In the genomic region with DNA sequence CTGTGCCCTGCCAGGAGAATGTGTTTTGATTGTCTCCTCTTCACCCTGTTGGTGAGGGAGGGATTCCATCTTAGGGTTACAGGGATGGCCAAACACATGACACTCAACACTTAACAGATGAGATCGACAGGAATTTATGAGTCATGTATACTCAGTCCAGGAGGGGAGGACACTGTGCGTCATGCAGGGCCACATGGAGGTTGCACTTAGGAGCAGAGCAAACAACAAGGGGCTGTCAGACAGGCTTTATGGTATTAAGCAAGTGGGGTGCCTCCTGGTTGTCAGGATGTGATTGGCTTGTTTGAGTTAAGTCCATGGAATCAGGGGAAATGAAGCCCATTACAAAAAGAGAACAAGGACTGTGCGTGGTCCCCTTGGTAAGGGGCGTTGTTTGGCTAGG, we compare ENCODE assay signal across 1 cellular context.
TF ChIP-seq lines count a peak whose summit lies in the region.

No MANE protein-coding gene starts in this region.

TF ChIP-seq in K562, 482 proteins besides CTCF, POLR2A, EP300 and RAD21 (continued from another document):
- TF ChIP-seq, protein P1, sequence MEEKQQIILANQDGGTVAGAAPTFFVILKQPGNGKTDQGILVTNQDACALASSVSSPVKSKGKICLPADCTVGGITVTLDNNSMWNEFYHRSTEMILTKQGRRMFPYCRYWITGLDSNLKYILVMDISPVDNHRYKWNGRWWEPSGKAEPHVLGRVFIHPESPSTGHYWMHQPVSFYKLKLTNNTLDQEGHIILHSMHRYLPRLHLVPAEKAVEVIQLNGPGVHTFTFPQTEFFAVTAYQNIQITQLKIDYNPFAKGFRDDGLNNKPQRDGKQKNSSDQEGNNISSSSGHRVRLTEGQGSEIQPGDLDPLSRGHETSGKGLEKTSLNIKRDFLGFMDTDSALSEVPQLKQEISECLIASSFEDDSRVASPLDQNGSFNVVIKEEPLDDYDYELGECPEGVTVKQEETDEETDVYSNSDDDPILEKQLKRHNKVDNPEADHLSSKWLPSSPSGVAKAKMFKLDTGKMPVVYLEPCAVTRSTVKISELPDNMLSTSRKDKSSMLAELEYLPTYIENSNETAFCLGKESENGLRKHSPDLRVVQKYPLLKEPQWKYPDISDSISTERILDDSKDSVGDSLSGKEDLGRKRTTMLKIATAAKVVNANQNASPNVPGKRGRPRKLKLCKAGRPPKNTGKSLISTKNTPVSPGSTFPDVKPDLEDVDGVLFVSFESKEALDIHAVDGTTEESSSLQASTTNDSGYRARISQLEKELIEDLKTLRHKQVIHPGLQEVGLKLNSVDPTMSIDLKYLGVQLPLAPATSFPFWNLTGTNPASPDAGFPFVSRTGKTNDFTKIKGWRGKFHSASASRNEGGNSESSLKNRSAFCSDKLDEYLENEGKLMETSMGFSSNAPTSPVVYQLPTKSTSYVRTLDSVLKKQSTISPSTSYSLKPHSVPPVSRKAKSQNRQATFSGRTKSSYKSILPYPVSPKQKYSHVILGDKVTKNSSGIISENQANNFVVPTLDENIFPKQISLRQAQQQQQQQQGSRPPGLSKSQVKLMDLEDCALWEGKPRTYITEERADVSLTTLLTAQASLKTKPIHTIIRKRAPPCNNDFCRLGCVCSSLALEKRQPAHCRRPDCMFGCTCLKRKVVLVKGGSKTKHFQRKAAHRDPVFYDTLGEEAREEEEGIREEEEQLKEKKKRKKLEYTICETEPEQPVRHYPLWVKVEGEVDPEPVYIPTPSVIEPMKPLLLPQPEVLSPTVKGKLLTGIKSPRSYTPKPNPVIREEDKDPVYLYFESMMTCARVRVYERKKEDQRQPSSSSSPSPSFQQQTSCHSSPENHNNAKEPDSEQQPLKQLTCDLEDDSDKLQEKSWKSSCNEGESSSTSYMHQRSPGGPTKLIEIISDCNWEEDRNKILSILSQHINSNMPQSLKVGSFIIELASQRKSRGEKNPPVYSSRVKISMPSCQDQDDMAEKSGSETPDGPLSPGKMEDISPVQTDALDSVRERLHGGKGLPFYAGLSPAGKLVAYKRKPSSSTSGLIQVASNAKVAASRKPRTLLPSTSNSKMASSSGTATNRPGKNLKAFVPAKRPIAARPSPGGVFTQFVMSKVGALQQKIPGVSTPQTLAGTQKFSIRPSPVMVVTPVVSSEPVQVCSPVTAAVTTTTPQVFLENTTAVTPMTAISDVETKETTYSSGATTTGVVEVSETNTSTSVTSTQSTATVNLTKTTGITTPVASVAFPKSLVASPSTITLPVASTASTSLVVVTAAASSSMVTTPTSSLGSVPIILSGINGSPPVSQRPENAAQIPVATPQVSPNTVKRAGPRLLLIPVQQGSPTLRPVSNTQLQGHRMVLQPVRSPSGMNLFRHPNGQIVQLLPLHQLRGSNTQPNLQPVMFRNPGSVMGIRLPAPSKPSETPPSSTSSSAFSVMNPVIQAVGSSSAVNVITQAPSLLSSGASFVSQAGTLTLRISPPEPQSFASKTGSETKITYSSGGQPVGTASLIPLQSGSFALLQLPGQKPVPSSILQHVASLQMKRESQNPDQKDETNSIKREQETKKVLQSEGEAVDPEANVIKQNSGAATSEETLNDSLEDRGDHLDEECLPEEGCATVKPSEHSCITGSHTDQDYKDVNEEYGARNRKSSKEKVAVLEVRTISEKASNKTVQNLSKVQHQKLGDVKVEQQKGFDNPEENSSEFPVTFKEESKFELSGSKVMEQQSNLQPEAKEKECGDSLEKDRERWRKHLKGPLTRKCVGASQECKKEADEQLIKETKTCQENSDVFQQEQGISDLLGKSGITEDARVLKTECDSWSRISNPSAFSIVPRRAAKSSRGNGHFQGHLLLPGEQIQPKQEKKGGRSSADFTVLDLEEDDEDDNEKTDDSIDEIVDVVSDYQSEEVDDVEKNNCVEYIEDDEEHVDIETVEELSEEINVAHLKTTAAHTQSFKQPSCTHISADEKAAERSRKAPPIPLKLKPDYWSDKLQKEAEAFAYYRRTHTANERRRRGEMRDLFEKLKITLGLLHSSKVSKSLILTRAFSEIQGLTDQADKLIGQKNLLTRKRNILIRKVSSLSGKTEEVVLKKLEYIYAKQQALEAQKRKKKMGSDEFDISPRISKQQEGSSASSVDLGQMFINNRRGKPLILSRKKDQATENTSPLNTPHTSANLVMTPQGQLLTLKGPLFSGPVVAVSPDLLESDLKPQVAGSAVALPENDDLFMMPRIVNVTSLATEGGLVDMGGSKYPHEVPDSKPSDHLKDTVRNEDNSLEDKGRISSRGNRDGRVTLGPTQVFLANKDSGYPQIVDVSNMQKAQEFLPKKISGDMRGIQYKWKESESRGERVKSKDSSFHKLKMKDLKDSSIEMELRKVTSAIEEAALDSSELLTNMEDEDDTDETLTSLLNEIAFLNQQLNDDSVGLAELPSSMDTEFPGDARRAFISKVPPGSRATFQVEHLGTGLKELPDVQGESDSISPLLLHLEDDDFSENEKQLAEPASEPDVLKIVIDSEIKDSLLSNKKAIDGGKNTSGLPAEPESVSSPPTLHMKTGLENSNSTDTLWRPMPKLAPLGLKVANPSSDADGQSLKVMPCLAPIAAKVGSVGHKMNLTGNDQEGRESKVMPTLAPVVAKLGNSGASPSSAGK (IDR thresholded peaks at IDR 0.05), result peak; percentile 56
- TF ChIP-seq EP400 (IDR thresholded peaks at IDR 0.05) (peak; percentile 50), ARID1B (IDR thresholded peaks at IDR 0.05) (peak; percentile 74), FOXK1 (CRISPR knock-in tag; IDR thresholded peaks at IDR 0.05; ENCODE audit: borderline replicate concordance) (no peak), SNIP1 (IDR thresholded peaks at IDR 0.05; ENCODE audit: low read depth) (no peak), MAFK (IDR thresholded peaks at IDR 0.05; ENCODE audit: low read length) (no peak), SMARCE1 (IDR thresholded peaks at IDR 0.05) (peak; percentile 84), DPF2 (IDR thresholded peaks at IDR 0.05) (peak; percentile 85), NR2C1 (IDR thresholded peaks at IDR 0.05) (no peak), NR2C1 (tag; IDR thresholded peaks at IDR 0.05) (peak; percentile 5; the same call in 1 of the 2 replicates), ERF (CRISPR knock-in tag; IDR thresholded peaks at IDR 0.05) (no peak), ZNF57 (CRISPR knock-in tag; IDR thresholded peaks at IDR 0.05) (no peak), MEIS2 (IDR thresholded peaks at IDR 0.05; ENCODE audit: partially characterized antibody) (peak; percentile 59), BRCA1 (IDR thresholded peaks at IDR 0.05) (no peak), BRCA1 (CRISPR knock-in tag; IDR thresholded peaks at IDR 0.05) (no peak), POLR2B (IDR thresholded peaks at IDR 0.05; ENCODE audit: low read depth, partially characterized antibody) (no peak), ZNF785 (CRISPR knock-in tag; IDR thresholded peaks at IDR 0.05) (no peak), KLF6 (CRISPR knock-in tag; IDR thresholded peaks at IDR 0.05; ENCODE audit: borderline replicate concordance) (no peak), ATF7 (IDR thresholded peaks at IDR 0.05) (peak; percentile 60; the same call in 1 of the 2 replicates), GABPA (tag; conservative IDR thresholded peaks at IDR 0.05; ENCODE audit: low read depth) (no peak), STAT5B (CRISPR knock-in tag; IDR thresholded peaks at IDR 0.05) (no peak), SMARCC2 (IDR thresholded peaks at IDR 0.05; ENCODE audit: low read depth) (peak; percentile 63), MYNN (IDR thresholded peaks at IDR 0.05) (peak; percentile 58; the same call in 1 of the 2 replicates), MYNN (CRISPR knock-in tag; IDR thresholded peaks at IDR 0.05) (no peak)
- TF ChIP-seq, protein P2, sequence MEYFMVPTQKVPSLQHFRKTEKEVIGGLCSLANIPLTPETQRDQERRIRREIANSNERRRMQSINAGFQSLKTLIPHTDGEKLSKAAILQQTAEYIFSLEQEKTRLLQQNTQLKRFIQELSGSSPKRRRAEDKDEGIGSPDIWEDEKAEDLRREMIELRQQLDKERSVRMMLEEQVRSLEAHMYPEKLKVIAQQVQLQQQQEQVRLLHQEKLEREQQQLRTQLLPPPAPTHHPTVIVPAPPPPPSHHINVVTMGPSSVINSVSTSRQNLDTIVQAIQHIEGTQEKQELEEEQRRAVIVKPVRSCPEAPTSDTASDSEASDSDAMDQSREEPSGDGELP (CRISPR knock-in tag; IDR thresholded peaks at IDR 0.05; ENCODE audit: borderline replicate concordance), result peak; percentile 46
- TF ChIP-seq, protein P3, sequence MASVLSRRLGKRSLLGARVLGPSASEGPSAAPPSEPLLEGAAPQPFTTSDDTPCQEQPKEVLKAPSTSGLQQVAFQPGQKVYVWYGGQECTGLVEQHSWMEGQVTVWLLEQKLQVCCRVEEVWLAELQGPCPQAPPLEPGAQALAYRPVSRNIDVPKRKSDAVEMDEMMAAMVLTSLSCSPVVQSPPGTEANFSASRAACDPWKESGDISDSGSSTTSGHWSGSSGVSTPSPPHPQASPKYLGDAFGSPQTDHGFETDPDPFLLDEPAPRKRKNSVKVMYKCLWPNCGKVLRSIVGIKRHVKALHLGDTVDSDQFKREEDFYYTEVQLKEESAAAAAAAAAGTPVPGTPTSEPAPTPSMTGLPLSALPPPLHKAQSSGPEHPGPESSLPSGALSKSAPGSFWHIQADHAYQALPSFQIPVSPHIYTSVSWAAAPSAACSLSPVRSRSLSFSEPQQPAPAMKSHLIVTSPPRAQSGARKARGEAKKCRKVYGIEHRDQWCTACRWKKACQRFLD (CRISPR knock-in tag; IDR thresholded peaks at IDR 0.05), result peak; percentile 72; the same call in 1 of the 2 replicates
- TF ChIP-seq, protein P4, sequence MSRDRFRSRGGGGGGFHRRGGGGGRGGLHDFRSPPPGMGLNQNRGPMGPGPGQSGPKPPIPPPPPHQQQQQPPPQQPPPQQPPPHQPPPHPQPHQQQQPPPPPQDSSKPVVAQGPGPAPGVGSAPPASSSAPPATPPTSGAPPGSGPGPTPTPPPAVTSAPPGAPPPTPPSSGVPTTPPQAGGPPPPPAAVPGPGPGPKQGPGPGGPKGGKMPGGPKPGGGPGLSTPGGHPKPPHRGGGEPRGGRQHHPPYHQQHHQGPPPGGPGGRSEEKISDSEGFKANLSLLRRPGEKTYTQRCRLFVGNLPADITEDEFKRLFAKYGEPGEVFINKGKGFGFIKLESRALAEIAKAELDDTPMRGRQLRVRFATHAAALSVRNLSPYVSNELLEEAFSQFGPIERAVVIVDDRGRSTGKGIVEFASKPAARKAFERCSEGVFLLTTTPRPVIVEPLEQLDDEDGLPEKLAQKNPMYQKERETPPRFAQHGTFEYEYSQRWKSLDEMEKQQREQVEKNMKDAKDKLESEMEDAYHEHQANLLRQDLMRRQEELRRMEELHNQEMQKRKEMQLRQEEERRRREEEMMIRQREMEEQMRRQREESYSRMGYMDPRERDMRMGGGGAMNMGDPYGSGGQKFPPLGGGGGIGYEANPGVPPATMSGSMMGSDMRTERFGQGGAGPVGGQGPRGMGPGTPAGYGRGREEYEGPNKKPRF (IDR thresholded peaks at IDR 0.05; ENCODE audit: low read depth, low read length), result no peak
- TF ChIP-seq, protein P5, sequence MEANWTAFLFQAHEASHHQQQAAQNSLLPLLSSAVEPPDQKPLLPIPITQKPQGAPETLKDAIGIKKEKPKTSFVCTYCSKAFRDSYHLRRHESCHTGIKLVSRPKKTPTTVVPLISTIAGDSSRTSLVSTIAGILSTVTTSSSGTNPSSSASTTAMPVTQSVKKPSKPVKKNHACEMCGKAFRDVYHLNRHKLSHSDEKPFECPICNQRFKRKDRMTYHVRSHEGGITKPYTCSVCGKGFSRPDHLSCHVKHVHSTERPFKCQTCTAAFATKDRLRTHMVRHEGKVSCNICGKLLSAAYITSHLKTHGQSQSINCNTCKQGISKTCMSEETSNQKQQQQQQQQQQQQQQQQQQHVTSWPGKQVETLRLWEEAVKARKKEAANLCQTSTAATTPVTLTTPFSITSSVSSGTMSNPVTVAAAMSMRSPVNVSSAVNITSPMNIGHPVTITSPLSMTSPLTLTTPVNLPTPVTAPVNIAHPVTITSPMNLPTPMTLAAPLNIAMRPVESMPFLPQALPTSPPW (CRISPR knock-in tag; IDR thresholded peaks at IDR 0.05), result 0 out of 2 replicates have a peak, but pooled peaks have one; percentile 26
- TF ChIP-seq, protein P6, sequence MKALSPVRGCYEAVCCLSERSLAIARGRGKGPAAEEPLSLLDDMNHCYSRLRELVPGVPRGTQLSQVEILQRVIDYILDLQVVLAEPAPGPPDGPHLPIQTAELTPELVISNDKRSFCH (CRISPR knock-in tag; IDR thresholded peaks at IDR 0.05), result no peak
- TF ChIP-seq, protein P6 (tag; IDR thresholded peaks at IDR 0.05), result no peak
- TF ChIP-seq, protein P7, sequence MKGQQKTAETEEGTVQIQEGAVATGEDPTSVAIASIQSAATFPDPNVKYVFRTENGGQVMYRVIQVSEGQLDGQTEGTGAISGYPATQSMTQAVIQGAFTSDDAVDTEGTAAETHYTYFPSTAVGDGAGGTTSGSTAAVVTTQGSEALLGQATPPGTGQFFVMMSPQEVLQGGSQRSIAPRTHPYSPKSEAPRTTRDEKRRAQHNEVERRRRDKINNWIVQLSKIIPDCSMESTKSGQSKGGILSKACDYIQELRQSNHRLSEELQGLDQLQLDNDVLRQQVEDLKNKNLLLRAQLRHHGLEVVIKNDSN (CRISPR knock-in tag; IDR thresholded peaks at IDR 0.05), result peak; percentile 48; the same call in 1 of the 2 replicates
- TF ChIP-seq, protein P8, sequence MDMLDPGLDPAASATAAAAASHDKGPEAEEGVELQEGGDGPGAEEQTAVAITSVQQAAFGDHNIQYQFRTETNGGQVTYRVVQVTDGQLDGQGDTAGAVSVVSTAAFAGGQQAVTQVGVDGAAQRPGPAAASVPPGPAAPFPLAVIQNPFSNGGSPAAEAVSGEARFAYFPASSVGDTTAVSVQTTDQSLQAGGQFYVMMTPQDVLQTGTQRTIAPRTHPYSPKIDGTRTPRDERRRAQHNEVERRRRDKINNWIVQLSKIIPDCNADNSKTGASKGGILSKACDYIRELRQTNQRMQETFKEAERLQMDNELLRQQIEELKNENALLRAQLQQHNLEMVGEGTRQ (CRISPR knock-in tag; IDR thresholded peaks at IDR 0.05), result peak; percentile 25; the same call in 1 of the 2 replicates
TF ChIP-seq in K562: peak in this region for 41.
